In genomic region chr22:36065775-36066544, GRCh38 we compare ENCODE assay signal across 8 cellular contexts. TPM values are rescaled to one million over a fixed set of nuclear protein-coding genes. Genes with fewer than 3 reads are reported as not detected.
DNase-seq lines count a peak whose midpoint lies in the region; ATAC-seq and TF ChIP-seq lines count a peak whose summit lies in the region.

No MANE protein-coding gene starts in this region.

- H3F3A ChIP-seq in PC-9 (ENCODE audit: insufficient read depth, low read depth), result peaks cover 13% of the 10 kb centered on the region; the same call in 1 of the 2 replicates

- peak; percentile 80 to 85 for ATAC-seq in activated T-cell treated with anti-CD3 and anti-CD28 coated beads, Interleukin-2, amount 50 U/mL, for 4 hours
- ATAC-seq in mucosa of descending colon (peak; percentile 98), GM19351 (IDR thresholded peaks at IDR 0.05; ENCODE audit: unreplicated experiment) (no peak)

- H3K27ac ChIP-seq in PC-9 (peak overlapping the region; percentile 71), esophagus (ENCODE audit: low read depth in 2 of 2, low read length in 1 of 2) (peak overlapping the region; percentile 82 to 87)

- no peaks in the 10 kb centered on the region for H3K9me3 Mint-ChIP-seq in Calu3 (ENCODE audit: low read depth, unreplicated experiment)
- H3K9me3 Mint-ChIP-seq in activated T-cell treated with anti-CD3 and anti-CD28 coated beads, Interleukin-2, amount 50 U/mL, for 4 hours, result no peaks in the 10 kb centered on the region

- H3K4me1 Mint-ChIP-seq in Calu3 (ENCODE audit: low read depth, unreplicated experiment), result peaks cover 9% of the 10 kb centered on the region
- peaks cover 8% of the 10 kb centered on the region for H3K4me1 Mint-ChIP-seq in activated T-cell treated with anti-CD3 and anti-CD28 coated beads, Interleukin-2, amount 50 U/mL, for 4 hours (ENCODE audit: low read depth)

- H4K20me1 ChIP-seq in PC-9 (ENCODE audit: insufficient read depth), result no peaks in the 10 kb centered on the region

- H3K4me2 ChIP-seq in PC-9, result peak overlapping the region; percentile 85

- H3K9me2 ChIP-seq in PC-9 (ENCODE audit: insufficient read depth), result no peaks in the 10 kb centered on the region

- H3K9me3 ChIP-seq in PC-9 (ENCODE audit: insufficient read depth, low read depth), result no peaks in the 10 kb centered on the region
- no peaks in the 10 kb centered on the region for H3K9me3 ChIP-seq in esophagus (ENCODE audit: control insufficient read depth in 2 of 2, insufficient read depth in 1 of 2, low read depth in 1 of 2, low read length in 1 of 2)
- H3K9me3 ChIP-seq in mucosa of descending colon, result no peaks in the 10 kb centered on the region

- TF ChIP-seq CTCF in Calu3 (IDR thresholded peaks at IDR 0.05; ENCODE audit: unreplicated experiment) (peak; percentile 100), PC-9 (conservative IDR thresholded peaks at IDR 0.05) (peak; percentile 100), mucosa of descending colon (IDR thresholded peaks at IDR 0.05) (peak; percentile 97)

- H3K4me3 ChIP-seq in PC-9, result peak overlapping the region; percentile 76
- peak overlapping the region; percentile 49 to 53 for H3K4me3 ChIP-seq in esophagus (ENCODE audit: low read depth in 1 of 2, low read length in 2 of 2)
- H3K4me3 ChIP-seq in mucosa of descending colon, result no peak overlapping the region

- intact Hi-C loops in Calu3 (cut with micrococcal nuclease; ENCODE audit: unreplicated experiment), result loop anchor here (2.0 to 10.0 kb wide), 3 partner anchors 37 to 135 kb away; partner anchors contain the start of gene RBFOX2
- intact Hi-C loops in PC-9 (cut with micrococcal nuclease; ENCODE audit: unreplicated experiment), result loop anchor here (1.0 to 5.0 kb wide), 8 partner anchors 37 to 714 kb away; no protein-coding TSS in a partner anchor
- intact Hi-C loops in mucosa of descending colon (cut with DNase I, micrococcal nuclease), result loop anchor here in 1 of 2 donors (10.0 kb wide), 1 partner anchor 131 kb away; no protein-coding TSS in a partner anchor

- H2AFZ ChIP-seq in PC-9, result peak overlapping the region; percentile 85

- H3K36me3 Mint-ChIP-seq in Calu3 (ENCODE audit: insufficient read depth, unreplicated experiment), result peaks cover 14% of the 10 kb centered on the region
- H3K36me3 Mint-ChIP-seq in activated T-cell treated with anti-CD3 and anti-CD28 coated beads, Interleukin-2, amount 50 U/mL, for 4 hours (ENCODE audit: insufficient read depth), result no peaks in the 10 kb centered on the region

- no peaks in the 10 kb centered on the region for H3K79me2 ChIP-seq in PC-9 (ENCODE audit: low read depth)

- H3K4me1 ChIP-seq in PC-9 (replicated peaks; ENCODE audit: insufficient read depth), result peaks cover 12% of the 10 kb centered on the region
- no peaks in the 10 kb centered on the region for H3K4me1 ChIP-seq in esophagus (ENCODE audit: control insufficient read depth in 2 of 2, insufficient read depth in 2 of 2, low read length in 1 of 2)
- H3K4me1 ChIP-seq in mucosa of descending colon (ENCODE audit: low read depth), result peaks cover 14% of the 10 kb centered on the region

- BruUV-seq in Calu3 (replicated peaks; lab: Mats Ljungman, UMichigan) (no TSS peak), PC-9 (replicated peaks; lab: Mats Ljungman, UMichigan) (no TSS peak)

- no peaks in the 10 kb centered on the region for H3K27me3 ChIP-seq in PC-9 (ENCODE audit: insufficient read depth, low read depth)
- H3K27me3 ChIP-seq in esophagus (ENCODE audit: control insufficient read depth in 1 of 2, insufficient read depth in 2 of 2, low read length in 2 of 2), result no peaks in the 10 kb centered on the region

- DNase-seq in Calu3 (peak; percentile 92), KG1 (lab: John Stamatoyannopoulos, UW) (peak; percentile 46), PC-9 (peak; percentile 88 to 95), mucosa of descending colon (peak; percentile 85 to 87 (median 87))
- DNase-seq in activated T-cell treated with anti-CD3 and anti-CD28 coated beads, Interleukin-2, amount 50 U/mL, for 4 hours, result peak; percentile 56
- DNase-seq in stimulated activated CD8-positive, alpha-beta memory T cell treated with anti-CD3 and anti-CD28 coated beads, Interleukin-2, amount 100 ng/mL, for 1 hour (ENCODE audit: low read depth in 2 of 2), result peak; percentile 23 to 26

- peak overlapping the region; percentile 91 for H3K27ac Mint-ChIP-seq in Calu3 (ENCODE audit: unreplicated experiment)

- H3K36me3 ChIP-seq in PC-9 (ENCODE audit: low read depth) (no peaks in the 10 kb centered on the region), esophagus (ENCODE audit: control insufficient read depth in 2 of 2, insufficient read depth in 2 of 2, low read length in 1 of 2) (no peaks in the 10 kb centered on the region), mucosa of descending colon (ENCODE audit: low read depth) (no peaks in the 10 kb centered on the region)

- POLR2A ChIA-PET in PC-9 (lab: Charles Lee; ENCODE audit: unreplicated experiment), result interaction anchor here (0.6 to 1.1 kb wide), 6 partner anchors 10 to 1536 kb away, joined by 3 to 18 read pairs (median 5); partner anchors contain the start of gene RBFOX2

- H3K27me3 Mint-ChIP-seq in Calu3 (ENCODE audit: unreplicated experiment), result no peaks in the 10 kb centered on the region
- H3K27me3 Mint-ChIP-seq in activated T-cell treated with anti-CD3 and anti-CD28 coated beads, Interleukin-2, amount 50 U/mL, for 4 hours (ENCODE audit: low read depth), result no peaks in the 10 kb centered on the region

- H3K4me3 Mint-ChIP-seq in Calu3 (ENCODE audit: low read depth, unreplicated experiment), result peak overlapping the region; percentile 86
- H3K4me3 Mint-ChIP-seq in activated T-cell treated with anti-CD3 and anti-CD28 coated beads, Interleukin-2, amount 50 U/mL, for 4 hours, result peak overlapping the region; percentile 79

- 2 to 3% methylated on average over 54 of the region's 54 CpGs for WGBS in esophagus, 2 donors

- CTCF ChIA-PET in Calu3 (lab: Charles Lee), result interaction anchor here (0.5 to 2.8 kb wide), 31 partner anchors 8 to 438 kb away, joined by 3 to 31 read pairs (median 3); partner anchors contain the start of gene RBFOX2
- CTCF ChIA-PET in PC-9 (lab: Charles Lee), result interaction anchor here (0.5 to 2.3 kb wide), 25 partner anchors 9 to 715 kb away, joined by 3 to 44 read pairs (median 6); partner anchors contain the start of gene RBFOX2

RNA-seq across cellular contexts. Expression of gene RBFOX2, which starts 37.3 kb away (rescaled TPM):
- 63.1 and 64.1 TPM in 2 replicates for total RNA-seq in Calu3 (2022)
- total RNA-seq in PC-9 (2021), result 81.7 and 109 TPM in 2 replicates
- 1 to 10 TPM; 5.6 to 6.9 (median 6.5) TPM for total RNA-seq in activated T-cell treated with anti-CD3 and anti-CD28 coated beads, Interleukin-2, amount 50 U/mL, for 4 hours
- polyA plus RNA-seq in esophagus, result 10 to 100 TPM; 22.6 to 31.1 TPM
- total RNA-seq in mucosa of descending colon, result 100 to 1,000 TPM in 1 of 3 donors, 10 to 100 TPM in 2; 46.0 to 141 (median 46.2) TPM

Comparison
In these comparisons a context has a peak if more than half of its experiments do, and no peak if none do; other contexts are left out.
1. DNase-seq: peak in every context shown above with its lines; median percentile 92 in Calu3; 92 in PC-9; 87 in mucosa of descending colon; 56 in activated T-cell treated with anti-CD3 and anti-CD28 coated beads, Interleukin-2, amount 50 U/mL, for 4 hours; 46 in KG1; 24 in stimulated activated CD8-positive, alpha-beta memory T cell treated with anti-CD3 and anti-CD28 coated beads, Interleukin-2, amount 100 ng/mL, for 1 hour.